ENCODE assay signal across 11 cellular contexts in the genomic region with DNA sequence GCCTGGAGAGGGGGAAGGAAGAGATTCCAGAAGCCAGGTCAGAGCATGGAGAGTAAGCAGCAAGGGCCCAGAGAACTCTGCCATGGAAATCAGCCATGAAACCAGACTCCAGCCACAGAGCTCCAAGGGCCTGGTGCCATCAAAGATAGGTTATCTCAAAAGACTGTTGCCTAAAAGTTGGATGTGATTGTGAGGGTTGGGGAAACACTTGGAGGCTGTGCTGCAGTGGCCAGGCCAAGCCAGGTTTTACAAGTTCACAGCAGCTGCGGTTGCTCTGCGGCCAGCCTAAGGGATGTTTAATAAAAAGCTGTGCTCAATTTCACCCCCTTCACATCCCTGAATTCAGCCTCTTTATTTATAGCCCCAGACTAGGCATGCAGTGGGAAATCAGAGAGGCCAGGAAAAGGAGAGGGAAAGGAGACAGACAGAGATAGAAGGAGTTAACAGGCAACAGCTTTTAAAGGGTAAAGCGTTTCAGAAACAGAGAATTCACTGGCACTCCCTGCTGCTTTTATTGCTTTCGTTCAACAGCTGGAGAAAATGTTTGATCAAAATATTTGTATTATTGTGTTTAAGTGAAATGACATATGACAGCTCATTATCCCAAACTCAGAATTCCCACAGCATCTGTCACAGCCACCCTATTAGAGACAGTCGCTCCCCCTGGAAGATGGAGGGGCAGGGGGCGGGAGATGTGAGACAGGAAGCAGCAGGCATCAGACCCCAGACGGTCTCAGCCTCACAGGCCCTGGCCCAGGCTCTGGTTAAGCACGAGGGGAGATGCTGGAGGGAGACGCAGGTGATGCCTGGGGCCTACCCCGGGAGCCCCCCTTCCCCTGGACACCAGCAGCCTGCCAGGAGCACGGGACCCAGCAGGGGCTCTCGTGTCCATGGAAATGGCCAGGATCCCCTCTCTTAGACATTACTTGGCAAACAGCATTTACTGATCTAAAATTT.
A peak's percentile ranks its signal among the peaks of the same experiment; 100 is the strongest.
DNase-seq lines count a peak whose midpoint lies in the region; ATAC-seq and TF ChIP-seq lines count a peak whose summit lies in the region.
"Had no signal": no experiment of that assay in that cellular context is flagged by ENCODE, and none has a peak within 500 bp of the region (broad histone marks: within the 10 kb centered on the region; RNA-seq: fewer than 3 reads in every experiment).

No MANE protein-coding gene starts in this region.

- ATAC-seq in heart left ventricle, result peak; percentile 89 to 94 (median 92)
- no peak for ATAC-seq in HG02763 (IDR thresholded peaks at IDR 0.05; ENCODE audit: unreplicated experiment)

- no peaks in the 10 kb centered on the region for H3K4me1 Mint-ChIP-seq in Caco-2 (ENCODE audit: low read depth, unreplicated experiment)
- H3K4me1 Mint-ChIP-seq: central memory CD8-positive, alpha-beta T cell had no signal

- intact Hi-C loops in adrenal gland (cut with DNase I) (no loop called here), heart left ventricle (cut with DNase I) (loop anchor here in 1 of 10 donors (10.0 kb wide), 1 partner anchor 112 kb away; no protein-coding TSS in a partner anchor), ovary (cut with DNase I) (no loop called here), Caco-2 (cut with micrococcal nuclease; ENCODE audit: unreplicated experiment) (no loop called here)

- no peak overlapping the region for H3K9ac ChIP-seq in BLaER1 treated with 17β-estradiol and CSF1 and Interleukin-3, amounts not matched to agents 10 nM and 100 nM

- peak overlapping the region in 7 of 11 experiments; percentile 30 to 65 (median 56); a peak in 8 of 22 replicates for H3K4me2 ChIP-seq in BLaER1 treated with 17β-estradiol and CSF1 and Interleukin-3, amounts not matched to agents 10 nM and 100 nM

- POLR2A ChIA-PET in Caco-2 (lab: Charles Lee), result no interaction called here

- H3K4me1 ChIP-seq in BLaER1 treated with 17β-estradiol and CSF1 and Interleukin-3, amounts not matched to agents 10 nM and 100 nM, result peaks cover 7 to 59% (median 32%) of the 10 kb centered on the region in 10 experiments; a peak in 18 of 20 replicates
- peaks cover 0 to 13% of the 10 kb centered on the region in 2 donors for H3K4me1 ChIP-seq in adrenal gland (replicated peaks in 1 of 2)
- H3K4me1 ChIP-seq in heart left ventricle, result peaks cover 0 to 26% (median 19%) of the 10 kb centered on the region in 12 donors
- peaks cover 16% of the 10 kb centered on the region for H3K4me1 ChIP-seq in ovary (ENCODE audit: insufficient read depth)
- H3K4me1 ChIP-seq in Caco-2, result peaks cover 4% of the 10 kb centered on the region

- WGBS in adrenal gland, 4 donors, result 77 to 85% (median 82%) methylated on average over 10 to 12 of the region's 12 CpGs
- 42 to 51% (median 45%) methylated on average over 12 of the region's 12 CpGs for WGBS in heart left ventricle, 4 donors
- 22 to 29% (median 26%) methylated on average over 12 of the region's 12 CpGs for WGBS in ovary, 3 donors

- TF ChIP-seq POLR2A in adrenal gland (IDR thresholded peaks at IDR 0.05) (no peak), heart left ventricle (IDR thresholded peaks at IDR 0.05) (no peak), ovary (IDR thresholded peaks at IDR 0.05) (no peak)

- TF ChIP-seq EP300 in ovary (IDR thresholded peaks at IDR 0.05), result no peak

- no TSS peak for BruUV-seq in Caco-2 (replicated peaks; lab: Mats Ljungman, UMichigan)

- H4K20me1 ChIP-seq in BLaER1 treated with 17β-estradiol and CSF1 and Interleukin-3, amounts not matched to agents 10 nM and 100 nM, result no peaks in the 10 kb centered on the region

- peaks cover 5% of the 10 kb centered on the region for H3K9me3 Mint-ChIP-seq in Caco-2 (ENCODE audit: unreplicated experiment)

- H3K4me3 ChIP-seq in BLaER1 treated with 17β-estradiol and CSF1 and Interleukin-3, amounts not matched to agents 10 nM and 100 nM, result no peak overlapping the region
- H3K4me3 ChIP-seq in adrenal gland (no peak overlapping the region), heart left ventricle (no peak overlapping the region), ovary (no peak overlapping the region), Caco-2 (ENCODE audit: low read depth, low read length) (no peak overlapping the region)

- no peak overlapping the region for H3K4me3 Mint-ChIP-seq in Caco-2 (ENCODE audit: unreplicated experiment)
- H3K4me3 Mint-ChIP-seq: central memory CD8-positive, alpha-beta T cell had no signal

- H3K27me3 ChIP-seq in BLaER1 treated with 17β-estradiol and CSF1 and Interleukin-3, amounts not matched to agents 10 nM and 100 nM, result no peaks in the 10 kb centered on the region
- H3K27me3 ChIP-seq in adrenal gland, result no peaks in the 10 kb centered on the region
- H3K27me3 ChIP-seq in heart left ventricle, result no peaks in the 10 kb centered on the region
- H3K27me3 ChIP-seq in ovary, result no peaks in the 10 kb centered on the region
- H3K27me3 ChIP-seq in Caco-2 (replicated peaks; ENCODE audit: control insufficient read depth, insufficient read depth, low read length), result no peaks in the 10 kb centered on the region; the same call in none of the 2 replicates
- H3K27me3 ChIP-seq: neutrophil had no signal

- H3K27ac ChIP-seq in BLaER1 treated with 17β-estradiol and CSF1 and Interleukin-3, amounts not matched to agents 10 nM and 100 nM, result peak overlapping the region in 5 of 11 experiments; percentile 25 to 38 (median 35); a peak in 5 of 22 replicates
- H3K27ac ChIP-seq in adrenal gland (peak overlapping the region in 1 of 5 donors; percentile 25), heart left ventricle (peak overlapping the region in 8 of 12 donors; percentile 22 to 76 (median 40)), ovary (peak overlapping the region in 1 of 2 donors; percentile 65)
- H3K27ac ChIP-seq: neutrophil had no signal

- no peak for TF ChIP-seq CTCF in adrenal gland (IDR thresholded peaks at IDR 0.05)
- no peak for TF ChIP-seq CTCF in heart left ventricle (IDR thresholded peaks at IDR 0.05)
- TF ChIP-seq CTCF in ovary (IDR thresholded peaks at IDR 0.05), result no peak
- TF ChIP-seq CTCF in Caco-2 (IDR thresholded peaks at IDR 0.05; ENCODE audit: insufficient read depth in 1 of 2, low read depth in 1 of 2, low read length in 1 of 2, severe bottlenecking in 1 of 2, unreplicated experiment in 1 of 2), result no peak

- 0 out of 22 replicates have a peak, but pooled peaks cover 0 to 6% (median 0%) of the 10 kb centered on the region in 11 experiments for H3K36me3 ChIP-seq in BLaER1 treated with 17β-estradiol and CSF1 and Interleukin-3, amounts not matched to agents 10 nM and 100 nM
- H3K36me3 ChIP-seq in adrenal gland (replicated peaks in 1 of 2) (no peaks in the 10 kb centered on the region), heart left ventricle (no peaks in the 10 kb centered on the region), ovary (no peaks in the 10 kb centered on the region), Caco-2 (ENCODE audit: control insufficient read depth, insufficient read depth, low read length) (no peaks in the 10 kb centered on the region)
- H3K36me3 ChIP-seq: neutrophil had no signal

- peaks cover 5% of the 10 kb centered on the region for H3K27me3 Mint-ChIP-seq in Caco-2 (ENCODE audit: insufficient read depth, unreplicated experiment)
- H3K27me3 Mint-ChIP-seq: central memory CD8-positive, alpha-beta T cell had no signal

- no peak overlapping the region for H3K27ac Mint-ChIP-seq in Caco-2 (ENCODE audit: unreplicated experiment)

- no peaks in the 10 kb centered on the region for H3K9me3 ChIP-seq in BLaER1 treated with 17β-estradiol and CSF1 and Interleukin-3, amounts not matched to agents 10 nM and 100 nM (replicated peaks in 1 of 11)
- no peaks in the 10 kb centered on the region for H3K9me3 ChIP-seq in adrenal gland (replicated peaks in 1 of 3)
- H3K9me3 ChIP-seq in heart left ventricle, result no peaks in the 10 kb centered on the region
- H3K9me3 ChIP-seq in ovary, result no peaks in the 10 kb centered on the region
- no peaks in the 10 kb centered on the region for H3K9me3 ChIP-seq in Caco-2
- H3K9me3 ChIP-seq: neutrophil had no signal

- CTCF ChIA-PET in Caco-2 (lab: Charles Lee), result no interaction called here

- no peaks in the 10 kb centered on the region for H3K36me3 Mint-ChIP-seq in Caco-2 (ENCODE audit: insufficient read depth, unreplicated experiment)

- DNase-seq in adrenal gland (peak in 5 of 7 donors; percentile 23 to 57 (median 30)), heart left ventricle (peak; percentile 51 to 82 (median 67)), ovary (peak; percentile 56 to 74 (median 69)), Caco-2 (no peak), NCI-H748 treated with DMSO at 0.1 percent for 48 hours (lab: John Stamatoyannopoulos, UW) (no peak), OCI-M1 (lab: John Stamatoyannopoulos, UW) (no peak)
- DNase-seq: T1000 had no signal

Comparison
In these comparisons a context has a peak if more than half of its experiments do, and no peak if none do; other contexts are left out.
1. DNase-seq: peak in adrenal gland (5 of 7), heart left ventricle (5 of 5) and ovary (5 of 5); none in Caco-2 (0 of 2), NCI-H748 treated with DMSO at 0.1 percent for 48 hours (single experiment) and OCI-M1 (single experiment).